Comparison of ENCODE assay signal across 21 cellular contexts in genomic region chr10:59177862-59178235, GRCh38. TPM values are rescaled to one million over a fixed set of nuclear protein-coding genes. Genes with fewer than 3 reads are reported as not detected.
A peak's percentile ranks its signal among the peaks of the same experiment; 100 is the strongest.
DNase-seq lines count a peak whose midpoint lies in the region; ATAC-seq and TF ChIP-seq lines count a peak whose summit lies in the region.
"Had no signal": no experiment of that assay in that cellular context is flagged by ENCODE, and none has a peak within 500 bp of the region (broad histone marks: within the 10 kb centered on the region; RNA-seq: fewer than 3 reads in every experiment).

No MANE protein-coding gene starts in this region.

- H3K36me3 Mint-ChIP-seq in type B pancreatic cell (peaks cover 5% of the 10 kb centered on the region), natural killer cell (no peaks in the 10 kb centered on the region)
- H3K36me3 Mint-ChIP-seq: CD14-positive monocyte had no signal

- H3K4me1 Mint-ChIP-seq in type B pancreatic cell (ENCODE audit: unreplicated experiment): peaks cover 18% of the 10 kb centered on the region
- H3K4me1 Mint-ChIP-seq in natural killer cell: no peaks in the 10 kb centered on the region
- H3K4me1 Mint-ChIP-seq: immature natural killer cell had no signal

- peaks cover 4% of the 10 kb centered on the region for H3K9me3 Mint-ChIP-seq in type B pancreatic cell
- peaks cover 2 to 5% of the 10 kb centered on the region in 2 donors for H3K9me3 Mint-ChIP-seq in natural killer cell

- H3K27me3 Mint-ChIP-seq in type B pancreatic cell: peaks cover 9% of the 10 kb centered on the region
- peaks cover 8 to 22% of the 10 kb centered on the region in 2 donors for H3K27me3 Mint-ChIP-seq in natural killer cell (ENCODE audit: low read depth in 2 of 2)

- intact Hi-C loops in natural killer cell (cut with micrococcal nuclease): no loop called here

- H3K27ac Mint-ChIP-seq in type B pancreatic cell (peak overlapping the region; percentile 85), natural killer cell (no peak overlapping the region)
- H3K27ac Mint-ChIP-seq: activated T-cell treated with anti-CD3 and anti-CD28 coated beads, Interleukin-2, amount 50 U/mL, for 72 hours; CD14-positive monocyte; H9; immature natural killer cell had no signal

- no peak for ATAC-seq in natural killer cell
- ATAC-seq: activated T-cell treated with anti-CD3 and anti-CD28 coated beads, Interleukin-2, amount 50 U/mL, for 72 hours had no signal

- no peaks in the 10 kb centered on the region for H3K27me3 ChIP-seq in layer of hippocampus (ENCODE audit: control insufficient read depth, insufficient read depth, low read length)

- DNase-seq in NCI-H82 (lab: John Stamatoyannopoulos, UW): peak; percentile 38
- DNase-seq in NCI-H82 treated with DMSO at 0.1 percent for 48 hours (lab: John Stamatoyannopoulos, UW; ENCODE audit: unreplicated experiment): no peak
- no peak for DNase-seq in caudate nucleus (lab: John Stamatoyannopoulos, UW)
- DNase-seq in type B pancreatic cell (ENCODE audit: extremely low spot score, unreplicated experiment): no peak
- DNase-seq in natural killer cell: no peak
- DNase-seq in GDM1 (lab: John Stamatoyannopoulos, UW): no peak
- DNase-seq in kidney glomerular epithelial cell (lab: John Stamatoyannopoulos, UW): no peak
- DNase-seq: activated CD4-positive, CD25-positive, alpha-beta regulatory T cell treated with anti-CD3 and anti-CD28 coated beads, Interleukin-2, amount 50 U/mL, for 72 hours; activated CD8-positive, alpha-beta memory T cell treated with anti-CD3 and anti-CD28 coated beads for 24 hours; activated naive CD4-positive, alpha-beta T cell treated with anti-CD3 and anti-CD28 coated beads, Interleukin-2, amount 50 U/mL, for 16 hours; activated T-cell treated with anti-CD3 and anti-CD28 coated beads, Interleukin-2, amount 50 U/mL, for 72 hours; DMS 273 treated with DMSO at 0.1 percent for 48 hours; H9; immature natural killer cell; KG1 had no signal

- H3K27ac ChIP-seq in caudate nucleus (ENCODE audit: low read depth, low read length) (peak overlapping the region; percentile 93), layer of hippocampus (ENCODE audit: low read depth, low read length) (peak overlapping the region; percentile 93)
- H3K27ac ChIP-seq: heart left ventricle, suprapubic skin had no signal

- no peak for TF ChIP-seq CTCF in type B pancreatic cell (conservative IDR thresholded peaks at IDR 0.05)
- no peak for TF ChIP-seq CTCF in natural killer cell (IDR thresholded peaks at IDR 0.05)

- H3K4me3 Mint-ChIP-seq in type B pancreatic cell (peak overlapping the region; percentile 98), natural killer cell (no peak overlapping the region)

RNA-seq across cellular contexts. Expression of gene PHYHIPL, which starts 1.4 kb away (rescaled TPM):
- 14.3 and 23.8 TPM in 2 replicates for total RNA-seq in type B pancreatic cell (ENCODE audit: low replicate concordance)
- total RNA-seq in natural killer cell: not detected
- total RNA-seq: activated T-cell treated with anti-CD3 and anti-CD28 coated beads, Interleukin-2, amount 50 U/mL, for 72 hours; heart left ventricle; lung microvascular endothelial cell; osteocyte had no signal

Comparison
In these comparisons a context has a peak if more than half of its experiments do, and no peak if none do; other contexts are left out.
1. RNA of gene PHYHIPL, which starts 1.4 kb away (total RNA-seq): 14.3 to 23.8 TPM in type B pancreatic cell; not detected in natural killer cell; every median in the first group is over 10 times any median in the second.